In genomic region chr6:27415898-27416297, GRCh38 we compare ENCODE assay signal across 2 cellular contexts.
TF ChIP-seq lines count a peak whose summit lies in the region.

No MANE protein-coding gene starts in this region.

TF ChIP-seq in HepG2, 621 proteins besides CTCF, POLR2A, EP300 and RAD21:
- TF ChIP-seq, protein P1, sequence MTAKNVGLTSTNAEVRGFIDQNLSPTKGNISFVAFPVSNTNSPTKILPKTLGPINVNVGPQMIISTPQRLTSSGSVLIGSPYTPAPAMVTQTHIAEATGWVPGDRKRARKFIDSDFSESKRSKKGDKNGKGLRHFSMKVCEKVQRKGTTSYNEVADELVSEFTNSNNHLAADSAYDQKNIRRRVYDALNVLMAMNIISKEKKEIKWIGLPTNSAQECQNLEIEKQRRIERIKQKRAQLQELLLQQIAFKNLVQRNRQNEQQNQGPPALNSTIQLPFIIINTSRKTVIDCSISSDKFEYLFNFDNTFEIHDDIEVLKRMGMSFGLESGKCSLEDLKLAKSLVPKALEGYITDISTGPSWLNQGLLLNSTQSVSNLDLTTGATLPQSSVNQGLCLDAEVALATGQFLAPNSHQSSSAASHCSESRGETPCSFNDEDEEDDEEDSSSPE (CRISPR knock-in tag; IDR thresholded peaks at IDR 0.05): no peak
- TF ChIP-seq ZMYM3 (CRISPR knock-in tag; IDR thresholded peaks at IDR 0.05): no peak
- no peak for TF ChIP-seq ZSCAN30 (CRISPR knock-in tag; IDR thresholded peaks at IDR 0.05)
- TF ChIP-seq, protein P2, sequence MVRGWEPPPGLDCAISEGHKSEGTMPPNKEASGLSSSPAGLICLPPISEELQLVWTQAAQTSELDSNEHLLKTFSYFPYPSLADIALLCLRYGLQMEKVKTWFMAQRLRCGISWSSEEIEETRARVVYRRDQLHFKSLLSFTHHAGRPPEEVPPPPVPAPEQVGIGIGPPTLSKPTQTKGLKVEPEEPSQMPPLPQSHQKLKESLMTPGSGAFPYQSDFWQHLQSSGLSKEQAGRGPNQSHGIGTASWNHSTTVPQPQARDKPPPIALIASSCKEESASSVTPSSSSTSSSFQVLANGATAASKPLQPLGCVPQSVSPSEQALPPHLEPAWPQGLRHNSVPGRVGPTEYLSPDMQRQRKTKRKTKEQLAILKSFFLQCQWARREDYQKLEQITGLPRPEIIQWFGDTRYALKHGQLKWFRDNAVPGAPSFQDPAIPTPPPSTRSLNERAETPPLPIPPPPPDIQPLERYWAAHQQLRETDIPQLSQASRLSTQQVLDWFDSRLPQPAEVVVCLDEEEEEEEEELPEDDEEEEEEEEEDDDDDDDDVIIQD (CRISPR knock-in tag; IDR thresholded peaks at IDR 0.05; ENCODE audit: low read depth): no peak
- TF ChIP-seq ATF7 (IDR thresholded peaks at IDR 0.05): peak; percentile 73
- no peak for TF ChIP-seq ATF7 (CRISPR knock-in tag; IDR thresholded peaks at IDR 0.05)

TF ChIP-seq in K562, 482 proteins besides CTCF, POLR2A, EP300 and RAD21:
- TF ChIP-seq JUND (IDR thresholded peaks at IDR 0.05; ENCODE audit: borderline replicate concordance, low read depth, low read length) (peak; percentile 84), JUND (tag; IDR thresholded peaks at IDR 0.05; ENCODE audit: borderline replicate concordance, low read depth, low read length) (peak; percentile 91), SMARCE1 (IDR thresholded peaks at IDR 0.05) (peak; percentile 52; the same call in 1 of the 2 replicates), FOSL1 (tag; conservative IDR thresholded peaks at IDR 0.05) (peak; percentile 80), SOX6 (IDR thresholded peaks at IDR 0.05) (0 out of 2 replicates have a peak, but pooled peaks have one; percentile 26), JUN (IDR thresholded peaks at IDR 0.05; ENCODE audit: borderline replicate concordance, low read depth, low read length) (peak; percentile 67; the same call in 1 of the 2 replicates), JUN (CRISPR knock-in tag; IDR thresholded peaks at IDR 0.05; ENCODE audit: borderline replicate concordance) (no peak), DPF2 (IDR thresholded peaks at IDR 0.05) (0 out of 2 replicates have a peak, but pooled peaks have one; percentile 28), MYNN (IDR thresholded peaks at IDR 0.05) (no peak), MYNN (CRISPR knock-in tag; IDR thresholded peaks at IDR 0.05) (no peak), PKNOX1 (IDR thresholded peaks at IDR 0.05) (0 out of 2 replicates have a peak, but pooled peaks have one; percentile 9), SMARCA4 (IDR thresholded peaks at IDR 0.05) (peak; percentile 41; the same call in 1 of the 2 replicates), JUNB (CRISPR knock-in tag; conservative IDR thresholded peaks at IDR 0.05) (peak; percentile 86), ATF7 (IDR thresholded peaks at IDR 0.05) (peak; percentile 68), ARID1B (IDR thresholded peaks at IDR 0.05) (peak; percentile 64)
- TF ChIP-seq, protein P3, sequence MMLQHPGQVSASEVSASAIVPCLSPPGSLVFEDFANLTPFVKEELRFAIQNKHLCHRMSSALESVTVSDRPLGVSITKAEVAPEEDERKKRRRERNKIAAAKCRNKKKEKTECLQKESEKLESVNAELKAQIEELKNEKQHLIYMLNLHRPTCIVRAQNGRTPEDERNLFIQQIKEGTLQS (IDR thresholded peaks at IDR 0.05): peak; percentile 94
- TF ChIP-seq, protein P3 (CRISPR knock-in tag; conservative IDR thresholded peaks at IDR 0.05): no peak
- TF ChIP-seq, protein P4, sequence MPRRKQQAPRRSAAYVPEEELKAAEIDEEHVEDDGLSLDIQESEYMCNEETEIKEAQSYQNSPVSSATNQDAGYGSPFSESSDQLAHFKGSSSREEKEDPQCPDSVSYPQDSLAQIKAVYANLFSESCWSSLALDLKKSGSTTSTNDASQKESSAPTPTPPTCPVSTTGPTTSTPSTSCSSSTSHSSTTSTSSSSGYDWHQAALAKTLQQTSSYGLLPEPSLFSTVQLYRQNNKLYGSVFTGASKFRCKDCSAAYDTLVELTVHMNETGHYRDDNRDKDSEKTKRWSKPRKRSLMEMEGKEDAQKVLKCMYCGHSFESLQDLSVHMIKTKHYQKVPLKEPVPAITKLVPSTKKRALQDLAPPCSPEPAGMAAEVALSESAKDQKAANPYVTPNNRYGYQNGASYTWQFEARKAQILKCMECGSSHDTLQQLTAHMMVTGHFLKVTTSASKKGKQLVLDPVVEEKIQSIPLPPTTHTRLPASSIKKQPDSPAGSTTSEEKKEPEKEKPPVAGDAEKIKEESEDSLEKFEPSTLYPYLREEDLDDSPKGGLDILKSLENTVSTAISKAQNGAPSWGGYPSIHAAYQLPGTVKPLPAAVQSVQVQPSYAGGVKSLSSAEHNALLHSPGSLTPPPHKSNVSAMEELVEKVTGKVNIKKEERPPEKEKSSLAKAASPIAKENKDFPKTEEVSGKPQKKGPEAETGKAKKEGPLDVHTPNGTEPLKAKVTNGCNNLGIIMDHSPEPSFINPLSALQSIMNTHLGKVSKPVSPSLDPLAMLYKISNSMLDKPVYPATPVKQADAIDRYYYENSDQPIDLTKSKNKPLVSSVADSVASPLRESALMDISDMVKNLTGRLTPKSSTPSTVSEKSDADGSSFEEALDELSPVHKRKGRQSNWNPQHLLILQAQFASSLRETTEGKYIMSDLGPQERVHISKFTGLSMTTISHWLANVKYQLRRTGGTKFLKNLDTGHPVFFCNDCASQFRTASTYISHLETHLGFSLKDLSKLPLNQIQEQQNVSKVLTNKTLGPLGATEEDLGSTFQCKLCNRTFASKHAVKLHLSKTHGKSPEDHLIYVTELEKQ (CRISPR knock-in tag; IDR thresholded peaks at IDR 0.05): no peak
- TF ChIP-seq, protein P5, sequence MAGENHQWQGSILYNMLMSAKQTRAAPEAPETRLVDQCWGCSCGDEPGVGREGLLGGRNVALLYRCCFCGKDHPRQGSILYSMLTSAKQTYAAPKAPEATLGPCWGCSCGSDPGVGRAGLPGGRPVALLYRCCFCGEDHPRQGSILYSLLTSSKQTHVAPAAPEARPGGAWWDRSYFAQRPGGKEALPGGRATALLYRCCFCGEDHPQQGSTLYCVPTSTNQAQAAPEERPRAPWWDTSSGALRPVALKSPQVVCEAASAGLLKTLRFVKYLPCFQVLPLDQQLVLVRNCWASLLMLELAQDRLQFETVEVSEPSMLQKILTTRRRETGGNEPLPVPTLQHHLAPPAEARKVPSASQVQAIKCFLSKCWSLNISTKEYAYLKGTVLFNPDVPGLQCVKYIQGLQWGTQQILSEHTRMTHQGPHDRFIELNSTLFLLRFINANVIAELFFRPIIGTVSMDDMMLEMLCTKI (IDR thresholded peaks at IDR 0.05; ENCODE audit: partially characterized antibody): no peak
